Comparison of ENCODE assay signal across 8 cellular contexts in the genomic region with DNA sequence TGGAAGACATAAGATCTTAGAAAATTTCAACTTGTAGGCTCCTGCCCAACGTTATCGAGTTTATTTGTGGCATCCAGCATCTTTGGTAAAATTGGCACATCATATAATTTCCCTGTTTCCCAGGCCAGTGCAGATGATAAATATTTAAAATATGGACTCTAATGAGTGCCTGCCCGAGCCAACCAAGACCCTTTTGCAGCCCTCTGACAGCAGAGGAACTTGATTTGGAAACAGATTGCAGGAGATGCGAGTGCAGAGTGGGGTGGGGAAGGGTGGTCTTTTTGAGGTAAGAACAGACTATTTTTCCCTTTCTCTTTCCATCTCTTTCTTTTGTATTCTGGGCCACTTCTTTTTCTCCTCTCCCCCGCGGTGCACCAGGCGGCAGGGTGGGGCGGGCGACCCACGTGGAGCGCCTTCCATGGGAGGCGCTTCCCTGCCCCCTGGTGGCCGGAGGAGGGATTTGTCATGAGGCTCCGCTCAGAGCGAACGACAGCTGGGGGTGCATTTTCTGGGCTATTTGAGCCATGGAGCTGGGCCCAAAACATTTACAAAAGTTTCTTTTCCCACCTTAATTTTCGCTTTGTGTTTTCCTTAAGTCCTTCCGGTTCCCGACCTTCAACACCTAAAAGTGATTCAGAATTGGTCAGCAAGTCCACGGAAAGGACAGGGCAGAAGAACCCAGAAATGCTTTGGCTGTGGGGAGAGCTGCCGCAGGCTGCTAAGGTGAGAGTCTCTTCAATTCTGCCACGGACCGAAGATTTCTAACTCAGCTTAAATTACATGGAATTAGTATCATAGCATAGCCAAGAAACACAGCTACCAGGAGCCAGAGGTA. TPM values are rescaled to one million over a fixed set of nuclear protein-coding genes. Genes with fewer than 3 reads are reported as not detected.
DNase-seq lines count a peak whose midpoint lies in the region; ATAC-seq and TF ChIP-seq lines count a peak whose summit lies in the region.

No MANE protein-coding gene starts in this region.

- peaks cover 0 to 72% of the 10 kb centered on the region in 2 donors for H3K36me3 ChIP-seq in left lung

- DNase-seq in AG08395 (ENCODE audit: low spot score): peak; percentile 88
- peak; percentile 72 for DNase-seq in NCI-H2171 treated with DMSO at 0.1 percent for 48 hours (lab: John Stamatoyannopoulos, UW)
- peak; percentile 85 to 87 for DNase-seq in activated CD4-positive, alpha-beta T cell treated with anti-CD3 and anti-CD28 coated beads for 24 hours (ENCODE audit: low read depth in 2 of 2)
- DNase-seq in cerebellum (ENCODE audit: low spot score): peak; percentile 88
- DNase-seq in left lung: peak; percentile 77 to 94
- DNase-seq in stimulated activated CD4-positive, alpha-beta T cell treated with anti-CD3 and anti-CD28 coated beads, Interleukin-4, amount 100 ng/mL, for 48 hours (ENCODE audit: low read depth in 2 of 2): peak; percentile 84 to 90

- H3K27ac ChIP-seq in left lung: no peak overlapping the region

- intact Hi-C loops in left lung (cut with DNase I): loop anchor here in 1 of 2 donors (10.0 kb wide), 1 partner anchor 84 kb away; no protein-coding TSS in a partner anchor

- H3K9me3 ChIP-seq in left lung: no peaks in the 10 kb centered on the region

- H3K27me3 ChIP-seq in left lung: no peaks in the 10 kb centered on the region

- peak; percentile 60 for ATAC-seq in GM18517 (IDR thresholded peaks at IDR 0.05; ENCODE audit: unreplicated experiment)
- peak; percentile 86 for ATAC-seq in HG03025 (IDR thresholded peaks at IDR 0.05; ENCODE audit: low FRiP score, unreplicated experiment)
- ATAC-seq in left lung: peak; percentile 99

- peaks cover 7 to 16% of the 10 kb centered on the region in 2 donors for H3K4me1 ChIP-seq in left lung

- peak; percentile 89 to 98 for TF ChIP-seq CTCF in left lung (IDR thresholded peaks at IDR 0.05)

- no peak overlapping the region for H3K4me3 ChIP-seq in left lung

RNA-seq across cellular contexts. Expression of gene LPIN1, which starts 32.7 kb away (rescaled TPM):
- total RNA-seq in cerebellum: 45.2 TPM
- 10 to 100 TPM; 33.1 to 47.2 TPM for total RNA-seq in left lung
